In genomic region chr9:99222416-99223280, GRCh38 we compare ENCODE assay signal across 1 cellular context.
TF ChIP-seq lines count a peak whose summit lies in the region.

No MANE protein-coding gene starts in this region.

TF ChIP-seq in K562, 482 proteins besides CTCF, POLR2A, EP300 and RAD21 (continued from another document and continues in another):
- peak; percentile 88 for TF ChIP-seq SAP30 (IDR thresholded peaks at IDR 0.05; ENCODE audit: borderline replicate concordance, insufficient read depth, low read depth, low read length, poor library complexity, severe bottlenecking)
- no peak for TF ChIP-seq ZKSCAN3 (CRISPR knock-in tag; IDR thresholded peaks at IDR 0.05)
- TF ChIP-seq, protein P1, sequence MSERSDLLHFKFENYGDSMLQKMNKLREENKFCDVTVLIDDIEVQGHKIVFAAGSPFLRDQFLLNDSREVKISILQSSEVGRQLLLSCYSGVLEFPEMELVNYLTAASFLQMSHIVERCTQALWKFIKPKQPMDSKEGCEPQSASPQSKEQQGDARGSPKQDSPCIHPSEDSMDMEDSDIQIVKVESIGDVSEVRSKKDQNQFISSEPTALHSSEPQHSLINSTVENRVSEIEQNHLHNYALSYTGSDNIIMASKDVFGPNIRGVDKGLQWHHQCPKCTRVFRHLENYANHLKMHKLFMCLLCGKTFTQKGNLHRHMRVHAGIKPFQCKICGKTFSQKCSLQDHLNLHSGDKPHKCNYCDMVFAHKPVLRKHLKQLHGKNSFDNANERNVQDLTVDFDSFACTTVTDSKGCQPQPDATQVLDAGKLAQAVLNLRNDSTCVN (CRISPR knock-in tag; IDR thresholded peaks at IDR 0.05) = no peak
- TF ChIP-seq ZC3H8 (IDR thresholded peaks at IDR 0.05) = no peak
- TF ChIP-seq MTA2 (IDR thresholded peaks at IDR 0.05; ENCODE audit: low read depth) = no peak
- TF ChIP-seq ZNF124 (CRISPR knock-in tag; IDR thresholded peaks at IDR 0.05) = no peak
- TF ChIP-seq RBBP5 (IDR thresholded peaks at IDR 0.05; ENCODE audit: borderline replicate concordance, insufficient read depth, low read length, poor library complexity, severe bottlenecking) = no peak
- TF ChIP-seq ZFX (CRISPR knock-in tag; IDR thresholded peaks at IDR 0.05) = no peak
- TF ChIP-seq ARID3A (IDR thresholded peaks at IDR 0.05; ENCODE audit: borderline replicate concordance, low read depth, low read length) = no peak
- TF ChIP-seq MAFK (IDR thresholded peaks at IDR 0.05; ENCODE audit: low read length) = no peak
- no peak for TF ChIP-seq ID3 (CRISPR knock-in tag; IDR thresholded peaks at IDR 0.05)
- no peak for TF ChIP-seq ID3 (tag; IDR thresholded peaks at IDR 0.05)
- TF ChIP-seq, protein P2, sequence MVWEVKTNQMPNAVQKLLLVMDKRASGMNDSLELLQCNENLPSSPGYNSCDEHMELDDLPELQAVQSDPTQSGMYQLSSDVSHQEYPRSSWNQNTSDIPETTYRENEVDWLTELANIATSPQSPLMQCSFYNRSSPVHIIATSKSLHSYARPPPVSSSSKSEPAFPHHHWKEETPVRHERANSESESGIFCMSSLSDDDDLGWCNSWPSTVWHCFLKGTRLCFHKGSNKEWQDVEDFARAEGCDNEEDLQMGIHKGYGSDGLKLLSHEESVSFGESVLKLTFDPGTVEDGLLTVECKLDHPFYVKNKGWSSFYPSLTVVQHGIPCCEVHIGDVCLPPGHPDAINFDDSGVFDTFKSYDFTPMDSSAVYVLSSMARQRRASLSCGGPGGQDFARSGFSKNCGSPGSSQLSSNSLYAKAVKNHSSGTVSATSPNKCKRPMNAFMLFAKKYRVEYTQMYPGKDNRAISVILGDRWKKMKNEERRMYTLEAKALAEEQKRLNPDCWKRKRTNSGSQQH (CRISPR knock-in tag; IDR thresholded peaks at IDR 0.05) = no peak
- no peak for TF ChIP-seq ZEB2 (IDR thresholded peaks at IDR 0.05)
- 0 out of 2 replicates have a peak, but pooled peaks have one; percentile 5 for TF ChIP-seq DPF2 (IDR thresholded peaks at IDR 0.05)
- no peak for TF ChIP-seq ZBTB49 (CRISPR knock-in tag; IDR thresholded peaks at IDR 0.05; ENCODE audit: borderline replicate concordance)
- no peak for TF ChIP-seq ZBTB1 (CRISPR knock-in tag; IDR thresholded peaks at IDR 0.05; ENCODE audit: borderline replicate concordance, low read depth)
- TF ChIP-seq ELF2 (CRISPR knock-in tag; IDR thresholded peaks at IDR 0.05) = no peak
- no peak for TF ChIP-seq ZBED1 (IDR thresholded peaks at IDR 0.05)
- TF ChIP-seq, protein P3, sequence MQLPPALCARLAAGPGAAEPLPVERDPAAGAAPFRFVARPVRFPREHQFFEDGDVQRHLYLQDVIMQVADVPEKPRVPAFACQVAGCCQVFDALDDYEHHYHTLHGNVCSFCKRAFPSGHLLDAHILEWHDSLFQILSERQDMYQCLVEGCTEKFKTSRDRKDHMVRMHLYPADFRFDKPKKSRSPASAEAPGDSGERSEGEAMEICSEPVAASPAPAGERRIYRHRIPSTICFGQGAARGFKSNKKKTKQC (CRISPR knock-in tag; IDR thresholded peaks at IDR 0.05) = peak; percentile 82
- 0 out of 2 replicates have a peak, but pooled peaks have one; percentile 9 for TF ChIP-seq CEBPG (CRISPR knock-in tag; IDR thresholded peaks at IDR 0.05)
- TF ChIP-seq CEBPG (tag; conservative IDR thresholded peaks at IDR 0.05 in 1 of 2, IDR thresholded peaks at IDR 0.05 in 1 of 2) = no peak
- TF ChIP-seq, protein P4, sequence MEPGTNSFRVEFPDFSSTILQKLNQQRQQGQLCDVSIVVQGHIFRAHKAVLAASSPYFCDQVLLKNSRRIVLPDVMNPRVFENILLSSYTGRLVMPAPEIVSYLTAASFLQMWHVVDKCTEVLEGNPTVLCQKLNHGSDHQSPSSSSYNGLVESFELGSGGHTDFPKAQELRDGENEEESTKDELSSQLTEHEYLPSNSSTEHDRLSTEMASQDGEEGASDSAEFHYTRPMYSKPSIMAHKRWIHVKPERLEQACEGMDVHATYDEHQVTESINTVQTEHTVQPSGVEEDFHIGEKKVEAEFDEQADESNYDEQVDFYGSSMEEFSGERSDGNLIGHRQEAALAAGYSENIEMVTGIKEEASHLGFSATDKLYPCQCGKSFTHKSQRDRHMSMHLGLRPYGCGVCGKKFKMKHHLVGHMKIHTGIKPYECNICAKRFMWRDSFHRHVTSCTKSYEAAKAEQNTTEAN (CRISPR knock-in tag; IDR thresholded peaks at IDR 0.05) = 0 out of 2 replicates have a peak, but pooled peaks have one; percentile 45
- TF ChIP-seq CBX1 (IDR thresholded peaks at IDR 0.05; ENCODE audit: low read depth) = no peak
- TF ChIP-seq POLR2B (IDR thresholded peaks at IDR 0.05; ENCODE audit: low read depth, partially characterized antibody) = peak; percentile 22
- no peak for TF ChIP-seq CTCFL (IDR thresholded peaks at IDR 0.05; ENCODE audit: borderline replicate concordance, insufficient read depth, low read depth, low read length, poor library complexity, severe bottlenecking)
- no peak for TF ChIP-seq ETV6 (IDR thresholded peaks at IDR 0.05; ENCODE audit: borderline replicate concordance in 1 of 2, low read depth in 2 of 2, low read length in 1 of 2)
- TF ChIP-seq ETV6 (CRISPR knock-in tag; IDR thresholded peaks at IDR 0.05; ENCODE audit: borderline replicate concordance) = no peak
- no peak for TF ChIP-seq FOXJ2 (tag; IDR thresholded peaks at IDR 0.05)
- TF ChIP-seq ZNF354B (CRISPR knock-in tag; IDR thresholded peaks at IDR 0.05) = no peak
- no peak for TF ChIP-seq ZBTB5 (IDR thresholded peaks at IDR 0.05)
- no peak for TF ChIP-seq MTA3 (IDR thresholded peaks at IDR 0.05; ENCODE audit: borderline replicate concordance)
- no peak for TF ChIP-seq IFI16 (CRISPR knock-in tag; IDR thresholded peaks at IDR 0.05)
- no peak for TF ChIP-seq ZFP36 (IDR thresholded peaks at IDR 0.05; ENCODE audit: low read depth, low read length, partially characterized antibody)
- no peak for TF ChIP-seq YBX1 (IDR thresholded peaks at IDR 0.05)
- no peak for TF ChIP-seq HNRNPK (IDR thresholded peaks at IDR 0.05; ENCODE audit: low read depth, low read length, poor library complexity, severe bottlenecking)
- TF ChIP-seq HNRNPUL1 (IDR thresholded peaks at IDR 0.05; ENCODE audit: low read length) = no peak
- no peak for TF ChIP-seq ETV1 (tag; conservative IDR thresholded peaks at IDR 0.05; ENCODE audit: low read depth)
- TF ChIP-seq HDAC3 (IDR thresholded peaks at IDR 0.05; ENCODE audit: borderline replicate concordance, partially characterized antibody) = no peak
- TF ChIP-seq, protein P5, sequence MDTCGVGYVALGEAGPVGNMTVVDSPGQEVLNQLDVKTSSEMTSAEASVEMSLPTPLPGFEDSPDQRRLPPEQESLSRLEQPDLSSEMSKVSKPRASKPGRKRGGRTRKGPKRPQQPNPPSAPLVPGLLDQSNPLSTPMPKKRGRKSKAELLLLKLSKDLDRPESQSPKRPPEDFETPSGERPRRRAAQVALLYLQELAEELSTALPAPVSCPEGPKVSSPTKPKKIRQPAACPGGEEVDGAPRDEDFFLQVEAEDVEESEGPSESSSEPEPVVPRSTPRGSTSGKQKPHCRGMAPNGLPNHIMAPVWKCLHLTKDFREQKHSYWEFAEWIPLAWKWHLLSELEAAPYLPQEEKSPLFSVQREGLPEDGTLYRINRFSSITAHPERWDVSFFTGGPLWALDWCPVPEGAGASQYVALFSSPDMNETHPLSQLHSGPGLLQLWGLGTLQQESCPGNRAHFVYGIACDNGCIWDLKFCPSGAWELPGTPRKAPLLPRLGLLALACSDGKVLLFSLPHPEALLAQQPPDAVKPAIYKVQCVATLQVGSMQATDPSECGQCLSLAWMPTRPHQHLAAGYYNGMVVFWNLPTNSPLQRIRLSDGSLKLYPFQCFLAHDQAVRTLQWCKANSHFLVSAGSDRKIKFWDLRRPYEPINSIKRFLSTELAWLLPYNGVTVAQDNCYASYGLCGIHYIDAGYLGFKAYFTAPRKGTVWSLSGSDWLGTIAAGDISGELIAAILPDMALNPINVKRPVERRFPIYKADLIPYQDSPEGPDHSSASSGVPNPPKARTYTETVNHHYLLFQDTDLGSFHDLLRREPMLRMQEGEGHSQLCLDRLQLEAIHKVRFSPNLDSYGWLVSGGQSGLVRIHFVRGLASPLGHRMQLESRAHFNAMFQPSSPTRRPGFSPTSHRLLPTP (IDR thresholded peaks at IDR 0.05; ENCODE audit: borderline replicate concordance, extremely low read depth, insufficient read length) = no peak
- TF ChIP-seq, protein P6, sequence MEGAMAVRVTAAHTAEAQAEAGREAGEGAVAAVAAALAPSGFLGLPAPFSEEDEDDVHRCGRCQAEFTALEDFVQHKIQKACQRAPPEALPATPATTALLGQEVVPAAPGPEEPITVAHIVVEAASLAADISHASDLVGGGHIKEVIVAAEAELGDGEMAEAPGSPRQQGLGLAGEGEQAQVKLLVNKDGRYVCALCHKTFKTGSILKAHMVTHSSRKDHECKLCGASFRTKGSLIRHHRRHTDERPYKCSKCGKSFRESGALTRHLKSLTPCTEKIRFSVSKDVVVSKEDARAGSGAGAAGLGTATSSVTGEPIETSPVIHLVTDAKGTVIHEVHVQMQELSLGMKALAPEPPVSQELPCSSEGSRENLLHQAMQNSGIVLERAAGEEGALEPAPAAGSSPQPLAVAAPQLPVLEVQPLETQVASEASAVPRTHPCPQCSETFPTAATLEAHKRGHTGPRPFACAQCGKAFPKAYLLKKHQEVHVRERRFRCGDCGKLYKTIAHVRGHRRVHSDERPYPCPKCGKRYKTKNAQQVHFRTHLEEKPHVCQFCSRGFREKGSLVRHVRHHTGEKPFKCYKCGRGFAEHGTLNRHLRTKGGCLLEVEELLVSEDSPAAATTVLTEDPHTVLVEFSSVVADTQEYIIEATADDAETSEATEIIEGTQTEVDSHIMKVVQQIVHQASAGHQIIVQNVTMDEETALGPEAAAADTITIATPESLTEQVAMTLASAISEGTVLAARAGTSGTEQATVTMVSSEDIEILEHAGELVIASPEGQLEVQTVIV (CRISPR knock-in tag; IDR thresholded peaks at IDR 0.05; ENCODE audit: borderline replicate concordance) = no peak
- TF ChIP-seq HEY1 (CRISPR knock-in tag; IDR thresholded peaks at IDR 0.05; ENCODE audit: borderline replicate concordance) = no peak
- TF ChIP-seq ELF1 (tag; IDR thresholded peaks at IDR 0.05) = no peak
- TF ChIP-seq THAP7 (CRISPR knock-in tag; IDR thresholded peaks at IDR 0.05) = no peak
- TF ChIP-seq ZNF133 (CRISPR knock-in tag; IDR thresholded peaks at IDR 0.05) = no peak
